Comparison of ENCODE assay signal across 9 cellular contexts in the genomic region with DNA sequence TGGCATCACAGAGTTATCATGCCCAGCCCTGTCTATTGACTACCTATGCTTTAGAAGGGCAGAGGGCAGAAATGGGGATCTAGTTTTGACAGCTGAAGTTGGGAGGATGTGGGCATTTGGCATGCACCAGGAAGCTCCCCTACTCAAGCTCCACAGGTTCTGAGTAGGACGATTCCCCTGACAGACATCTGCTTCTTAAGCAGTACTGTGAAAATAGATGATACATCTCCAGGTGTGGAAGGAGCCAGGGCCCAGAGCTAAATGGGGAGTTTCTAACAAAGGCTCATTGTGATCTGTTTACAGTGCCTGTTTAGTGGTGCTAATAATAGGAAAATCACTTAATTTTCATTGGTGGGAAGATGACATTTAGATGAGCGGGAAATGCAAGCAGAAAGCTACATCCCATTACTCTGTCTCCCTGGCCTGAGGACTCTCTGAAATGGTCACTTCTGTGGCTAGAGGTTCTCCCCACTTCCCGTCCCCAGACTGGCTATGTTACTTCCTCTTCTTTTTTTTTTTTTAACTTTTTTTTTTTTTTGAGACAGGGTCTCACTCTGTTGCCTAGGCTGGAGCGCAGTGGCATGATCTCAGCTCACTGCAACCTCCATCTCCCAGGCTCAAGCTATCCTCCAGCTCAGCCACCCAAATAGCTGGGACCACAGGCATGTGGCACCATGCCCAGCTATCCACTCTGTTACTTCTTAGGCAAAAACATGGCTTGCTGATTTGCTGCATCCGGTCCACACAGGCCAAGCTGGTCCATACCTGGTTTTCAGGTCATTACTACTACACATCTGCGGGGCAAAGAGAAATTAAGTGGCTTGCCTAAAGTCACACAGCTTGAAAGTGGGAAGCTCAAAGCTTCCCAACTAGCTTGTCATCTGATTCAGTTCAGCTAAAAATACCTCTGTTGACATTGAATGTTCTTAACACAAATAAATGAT. TPM values are rescaled to one million over a fixed set of nuclear protein-coding genes. Genes with fewer than 3 reads are reported as not detected.
DNase-seq lines count a peak whose midpoint lies in the region; ATAC-seq and TF ChIP-seq lines count a peak whose summit lies in the region.
"Had no signal": no experiment of that assay in that cellular context is flagged by ENCODE, and none has a peak within 500 bp of the region (broad histone marks: within the 10 kb centered on the region; RNA-seq: fewer than 3 reads in every experiment).

No MANE protein-coding gene starts in this region.

- H3K27me3 Mint-ChIP-seq in T-helper 2 cell treated with Interferon-gamma antibody and Interleukin-4, amounts not matched to agents 5 μg/mL and 100 μg/mL, for 36 hours (ENCODE audit: low read depth) = peaks cover 5% of the 10 kb centered on the region

- no peak overlapping the region for H3K27ac Mint-ChIP-seq in T-helper 2 cell treated with Interferon-gamma antibody and Interleukin-4, amounts not matched to agents 5 μg/mL and 100 μg/mL, for 36 hours
- H3K27ac Mint-ChIP-seq: memory B cell had no signal

- DNase-seq in AG04450 (ENCODE audit: low read depth, low spot score) (peak; percentile 63), NOMO-1 treated with dmso at 0.1 percent for 144 hours (lab: John Stamatoyannopoulos, UW; ENCODE audit: unreplicated experiment) (peak; percentile 47), fibroblast of gingiva (ENCODE audit: low read depth) (peak; percentile 86), NCI-H187 (lab: John Stamatoyannopoulos, UW) (no peak), DMS153 treated with DMSO at 0.1 percent for 48 hours (lab: John Stamatoyannopoulos, UW; ENCODE audit: unreplicated experiment) (no peak)
- no peak for DNase-seq in T-helper 2 cell treated with Interferon-gamma antibody and Interleukin-4, amounts not matched to agents 5 μg/mL and 100 μg/mL, for 36 hours (ENCODE audit: low spot score)

- H3K9me3 ChIP-seq in AG04450 (ENCODE audit: control insufficient read depth, insufficient read depth, low read length) = peaks cover 5% of the 10 kb centered on the region; the same call in 1 of the 2 replicates

- no peaks in the 10 kb centered on the region for H3K9me3 Mint-ChIP-seq in T-helper 2 cell treated with Interferon-gamma antibody and Interleukin-4, amounts not matched to agents 5 μg/mL and 100 μg/mL, for 36 hours
- H3K9me3 Mint-ChIP-seq: memory B cell had no signal

- H3K4me3 ChIP-seq in AG04450 (ENCODE audit: low read depth, low read length) = no peak overlapping the region

- H3K4me3 Mint-ChIP-seq in T-helper 2 cell treated with Interferon-gamma antibody and Interleukin-4, amounts not matched to agents 5 μg/mL and 100 μg/mL, for 36 hours = no peak overlapping the region
- H3K4me3 Mint-ChIP-seq: memory B cell had no signal

- ATAC-seq in GM19438 (IDR thresholded peaks at IDR 0.05; ENCODE audit: low read depth, unreplicated experiment) (peak; percentile 60), HG02763 (IDR thresholded peaks at IDR 0.05; ENCODE audit: unreplicated experiment) (no peak)

- POLR2A ChIA-PET in AG04450 (lab: Yijun Ruan, JAX) = interaction anchor here (0.6 to 2.4 kb wide), 2 partner anchors 11 to 68 kb away, joined by 3 to 10 read pairs; no protein-coding TSS in a partner anchor

- peaks cover 5% of the 10 kb centered on the region for H3K4me1 Mint-ChIP-seq in T-helper 2 cell treated with Interferon-gamma antibody and Interleukin-4, amounts not matched to agents 5 μg/mL and 100 μg/mL, for 36 hours (ENCODE audit: low read depth)

- no peaks in the 10 kb centered on the region for H3K27me3 ChIP-seq in AG04450 (ENCODE audit: control insufficient read depth, insufficient read depth, low read length)

- CTCF ChIA-PET in AG04450 (lab: Charles Lee) = interaction anchor here (0.6 to 1.4 kb wide), 6 partner anchors 17 to 332 kb away, joined by 3 to 6 read pairs (median 4); no protein-coding TSS in a partner anchor

- H3K27ac ChIP-seq in AG04450 (ENCODE audit: low read depth, low read length) = no peak overlapping the region

- no peak for TF ChIP-seq CTCF in AG04450 (IDR thresholded peaks at IDR 0.05; ENCODE audit: low read depth, low read length)

- no peaks in the 10 kb centered on the region for H3K36me3 Mint-ChIP-seq in T-helper 2 cell treated with Interferon-gamma antibody and Interleukin-4, amounts not matched to agents 5 μg/mL and 100 μg/mL, for 36 hours (ENCODE audit: low read depth)

RNA-seq across cellular contexts. Expression of gene CNIH3, which starts 23.2 kb away (rescaled TPM):
- 5.6 and 6.5 TPM in 2 replicates for polyA plus RNA-seq in AG04450 (2011; rRNA removed)
- 8.6 and 10.9 TPM in 2 replicates for polyA minus RNA-seq in AG04450 (2011; rRNA and poly(A)+ RNA removed)

Comparison
In these comparisons a context has a peak if more than half of its experiments do, and no peak if none do; other contexts are left out.
1. DNase-seq: peak in AG04450 (single experiment), NOMO-1 treated with dmso at 0.1 percent for 144 hours (single experiment) and fibroblast of gingiva (single experiment); none in T-helper 2 cell treated with Interferon-gamma antibody and Interleukin-4, amounts not matched to agents 5 μg/mL and 100 μg/mL, for 36 hours (single experiment), NCI-H187 (0 of 2) and DMS153 treated with DMSO at 0.1 percent for 48 hours (single experiment).